In the genomic region with DNA sequence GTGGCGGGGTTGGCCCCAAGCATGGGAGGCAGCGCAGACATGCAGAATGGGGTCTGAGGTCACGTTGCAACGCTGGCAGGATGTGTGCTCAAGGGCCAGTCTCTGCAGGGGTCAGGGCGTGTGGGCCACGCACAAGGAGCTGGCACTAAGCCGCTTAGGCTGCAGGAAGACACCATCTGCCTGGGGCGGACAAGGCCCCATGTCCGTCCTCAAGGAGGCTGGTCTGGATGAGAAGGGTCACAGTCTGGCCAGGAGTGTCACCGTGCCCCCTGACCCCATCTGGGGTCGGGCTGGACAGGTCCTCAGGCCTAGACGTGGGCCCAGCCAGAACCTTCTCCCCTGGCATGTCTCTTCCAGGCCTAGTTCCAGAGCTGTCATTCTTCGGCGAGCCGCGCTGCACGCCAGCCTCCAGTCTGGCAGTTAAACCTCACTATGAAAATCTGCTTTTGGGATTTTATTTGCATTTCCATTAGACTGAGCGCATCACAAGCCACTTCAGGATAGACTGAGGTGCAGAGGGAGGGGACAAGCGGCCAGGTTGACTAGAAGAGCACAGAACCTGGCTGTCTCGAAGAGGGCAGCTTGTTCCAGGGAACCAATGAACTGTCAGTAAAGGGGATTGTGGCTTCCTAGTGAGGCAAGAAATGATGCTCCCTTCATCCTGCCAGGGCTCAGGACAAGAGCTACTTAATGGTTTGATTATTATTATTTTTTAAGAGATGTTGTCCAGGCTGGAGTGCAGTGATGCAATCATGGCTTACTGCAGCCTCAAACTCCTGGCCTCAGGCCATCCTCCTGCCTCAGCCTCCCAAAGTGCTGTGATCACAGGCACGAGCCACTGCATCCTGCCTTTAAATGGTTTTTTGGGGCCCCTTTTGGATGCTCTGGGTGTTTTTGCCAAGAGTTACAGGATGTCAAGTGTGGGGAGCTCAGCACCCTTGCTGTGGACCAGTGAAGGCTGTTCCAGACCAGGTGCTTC, we compare ENCODE assay signal across 14 cellular contexts.
"Had no signal": no experiment of that assay in that cellular context is flagged by ENCODE, and none has a peak within 500 bp of the region (broad histone marks: within the 10 kb centered on the region; RNA-seq: fewer than 3 reads in every experiment).

No MANE protein-coding gene starts in this region.

- H3K9me3 ChIP-seq: adrenal gland, gastrocnemius medialis, left ventricle myocardium inferior, tibial artery, vagina had no signal

- H3K4me3 ChIP-seq: adrenal gland, gastrocnemius medialis, left ventricle myocardium inferior, tibial artery, vagina had no signal

- ATAC-seq: gastrocnemius medialis, WTC11 had no signal

- DNase-seq: activated CD4-positive, alpha-beta T cell treated with anti-CD3 and anti-CD28 coated beads, Interleukin-2, amount 10 ng/mL, durations not matched to agents 24 days and 14 days; activated naive CD4-positive, alpha-beta T cell treated with anti-CD3 and anti-CD28 coated beads, Interleukin-2, amount 50 U/mL, for 16 hours; central memory CD4-positive, alpha-beta T cell; cortex of kidney; effector CD8-positive, alpha-beta T cell; gastrocnemius medialis; left ventricle myocardium inferior; mesendoderm; tibial artery had no signal

- H3K27me3 ChIP-seq: adrenal gland, gastrocnemius medialis, tibial artery, vagina had no signal

- H3K27ac ChIP-seq: adrenal gland, epithelial cell of prostate, gastrocnemius medialis, left ventricle myocardium inferior, tibial artery, vagina had no signal

- FAIRE-seq: keratinocyte had no signal
